ENCODE assay signal across 1 cellular context in genomic region chr5:131386779-131387178, GRCh38.
TF ChIP-seq lines count a peak whose summit lies in the region.

No MANE protein-coding gene starts in this region.

TF ChIP-seq in HCT116, 20 proteins besides CTCF, POLR2A, EP300 and RAD21 (continued from another document):
- TF ChIP-seq REST (IDR thresholded peaks at IDR 0.05; ENCODE audit: low read depth) (no peak), ELF1 (IDR thresholded peaks at IDR 0.05; ENCODE audit: borderline replicate concordance, low read depth) (no peak), MAX (IDR thresholded peaks at IDR 0.05) (no peak)
TF ChIP-seq in HCT116: peak in this region for 0.
